Comparison of ENCODE assay signal across 8 cellular contexts in genomic region chr16:70298988-70299938, GRCh38. TPM values are rescaled to one million over a fixed set of nuclear protein-coding genes. Genes with fewer than 3 reads are reported as not detected.
DNase-seq lines count a peak whose midpoint lies in the region; ATAC-seq and TF ChIP-seq lines count a peak whose summit lies in the region.

Gene DDX19B, plus strand, starts transcription at chr16:70299186. Its CDS starts 112 bp downstream, at chr16:70299298.

- WGBS in liver = under 1% methylated on average over 37 of the region's 37 CpGs

- DNase-seq in SIG-M5 treated with dmso at 0.1 percent for 504 hours (lab: John Stamatoyannopoulos, UW; ENCODE audit: unreplicated experiment) = peak; percentile 46
- no peak for DNase-seq in SIG-M5 (lab: John Stamatoyannopoulos, UW)
- peak; percentile 36 for DNase-seq in NCI-H510A treated with DMSO at 0.1 percent for 48 hours (lab: John Stamatoyannopoulos, UW)
- DNase-seq in activated CD4-positive, alpha-beta T cell treated with anti-CD3 and anti-CD28 coated beads, Interleukin-2, amount 50 U/mL, for 48 hours = peak; percentile 70 to 76
- peak; percentile 55 for DNase-seq in stimulated activated CD4-positive, alpha-beta T cell treated with anti-CD3 and anti-CD28 coated beads, Interleukin-4, amount 100 ng/mL, for 1 hour

- peak; percentile 82 for ATAC-seq in HG03196 (IDR thresholded peaks at IDR 0.05; ENCODE audit: unreplicated experiment)

- TF ChIP-seq CTCF in liver (IDR thresholded peaks at IDR 0.05; ENCODE audit: low read depth, low read length, missing input control) = no peak

- TF ChIP-seq RAD21 in liver (IDR thresholded peaks at IDR 0.05) = no peak

- H3K9me3 ChIP-seq in duodenal mucosa (ENCODE audit: control insufficient read depth in 1 of 2, low read length in 2 of 2) (peaks cover 0 to 4% of the 10 kb centered on the region in 2 donors), liver (ENCODE audit: control insufficient read depth in 4 of 4, low read length in 3 of 4) (no peaks in the 10 kb centered on the region)

- H3K27me3 ChIP-seq in duodenal mucosa (ENCODE audit: control insufficient read depth in 1 of 2, insufficient read depth in 2 of 2, low read length in 2 of 2) (no peaks in the 10 kb centered on the region), liver (ENCODE audit: control insufficient read depth in 4 of 4, insufficient read depth in 4 of 4, low read length in 3 of 4) (no peaks in the 10 kb centered on the region)

- peak within 1 kb of the TSS; percentile 94 for H3K27ac ChIP-seq in duodenal mucosa (ENCODE audit: low read depth, low read length)
- H3K27ac ChIP-seq in liver (ENCODE audit: low read depth in 1 of 2, low read length in 2 of 2) = peak within 1 kb of the TSS; percentile 95 to 99

- peaks cover 9 to 15% of the 10 kb centered on the region in 2 donors for H3K4me1 ChIP-seq in duodenal mucosa (ENCODE audit: control insufficient read depth in 1 of 2, insufficient read depth in 2 of 2, low read length in 2 of 2)
- peaks cover 3 to 11% (median 3%) of the 10 kb centered on the region in 4 donors for H3K4me1 ChIP-seq in liver (ENCODE audit: control insufficient read depth in 4 of 4, insufficient read depth in 4 of 4, low read length in 3 of 4)

- peak within 1 kb of the TSS; percentile 94 to 99 for H3K9ac ChIP-seq in duodenal mucosa (ENCODE audit: low read depth in 1 of 2, low read length in 2 of 2)
- peak within 1 kb of the TSS; percentile 71 to 75 for H3K9ac ChIP-seq in liver (ENCODE audit: low read depth in 1 of 2, low read length in 2 of 2)

- H3K4me3 ChIP-seq in duodenal mucosa (ENCODE audit: low read depth in 1 of 2, low read length in 2 of 2) = peak within 1 kb of the TSS; percentile 94 to 99
- H3K4me3 ChIP-seq in liver (ENCODE audit: low read depth in 1 of 3, low read length in 3 of 3) = peak within 1 kb of the TSS; percentile 64 to 95 (median 71)

- H3K36me3 ChIP-seq in duodenal mucosa (ENCODE audit: control insufficient read depth in 1 of 2, insufficient read depth in 2 of 2, low read length in 2 of 2) (no peaks in the 10 kb centered on the region), liver (ENCODE audit: control insufficient read depth in 4 of 4, insufficient read depth in 3 of 4, low read depth in 1 of 4, low read length in 3 of 4) (peaks cover 0 to 9% (median 2%) of the 10 kb centered on the region in 4 donors)

TF ChIP-seq in liver, 16 proteins besides CTCF, POLR2A, EP300 and RAD21:
- TF ChIP-seq HNF4G (IDR thresholded peaks at IDR 0.05) = no peak
- peak; percentile 49 to 78 for TF ChIP-seq GABPA (IDR thresholded peaks at IDR 0.05 in 1 of 2, conservative IDR thresholded peaks at IDR 0.05 in 1 of 2)
- no peak for TF ChIP-seq NR2F2 (IDR thresholded peaks at IDR 0.05)
- TF ChIP-seq EGR1 (IDR thresholded peaks at IDR 0.05; ENCODE audit: low read depth in 2 of 2) = peak in 1 of 2 donors; percentile 83
- peak; percentile 87 for TF ChIP-seq FOXA1 (IDR thresholded peaks at IDR 0.05)
- peak; percentile 68 to 70 for TF ChIP-seq HNF4A (conservative IDR thresholded peaks at IDR 0.05)
- TF ChIP-seq RXRA (IDR thresholded peaks at IDR 0.05) = peak; percentile 62 to 66
- peak; percentile 47 for TF ChIP-seq MAX (IDR thresholded peaks at IDR 0.05)
- TF ChIP-seq JUND (IDR thresholded peaks at IDR 0.05) = peak in 1 of 2 donors; percentile 36
- TF ChIP-seq TAF1 (conservative IDR thresholded peaks at IDR 0.05) = peak; percentile 68
- TF ChIP-seq ATF3 (IDR thresholded peaks at IDR 0.05) = peak; percentile 56
- peak; percentile 92 for TF ChIP-seq FOXA2 (IDR thresholded peaks at IDR 0.05)
- TF ChIP-seq YY1 (IDR thresholded peaks at IDR 0.05) = peak; percentile 61
- peak; percentile 29 for TF ChIP-seq ZBTB33 (IDR thresholded peaks at IDR 0.05)
- peak; percentile 47 for TF ChIP-seq REST (IDR thresholded peaks at IDR 0.05)
- peak; percentile 75 for TF ChIP-seq SP1 (IDR thresholded peaks at IDR 0.05)

RNA-seq across cellular contexts. Expression of gene DDX19B, which starts in this region (rescaled TPM):
- total RNA-seq in liver = 10 to 100 TPM; 11.3 to 16.2 TPM
- polyA plus RNA-seq in liver = 10 to 100 TPM; 16.7 to 21.4 TPM
